ENCODE assay signal across 9 cellular contexts in the genomic region with DNA sequence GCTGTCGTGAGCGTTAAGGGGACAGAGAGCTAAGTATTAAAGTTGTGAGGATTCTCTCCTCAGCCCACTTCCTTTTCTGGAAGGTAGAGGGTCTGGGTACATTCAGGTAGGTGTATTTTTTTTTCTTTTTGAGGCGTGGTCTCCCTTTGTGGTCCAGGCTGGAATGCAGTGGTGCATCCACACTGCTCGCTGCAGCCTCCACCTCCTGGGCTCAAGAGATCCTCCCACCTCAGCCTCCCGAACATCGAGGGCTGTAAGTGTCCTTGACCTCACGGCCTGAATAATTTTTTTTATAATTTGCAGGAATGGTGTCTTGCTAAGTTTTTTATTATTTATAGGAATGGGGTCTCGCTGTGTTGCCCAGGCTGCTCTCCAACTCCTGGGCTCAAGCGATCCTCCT. TPM values are rescaled to one million over a fixed set of nuclear protein-coding genes. Genes with fewer than 3 reads are reported as not detected.
DNase-seq lines count a peak whose midpoint lies in the region; FAIRE-seq and TF ChIP-seq lines count a peak whose summit lies in the region.
"Had no signal": no experiment of that assay in that cellular context is flagged by ENCODE, and none has a peak within 500 bp of the region (broad histone marks: within the 10 kb centered on the region; RNA-seq: fewer than 3 reads in every experiment).

No MANE protein-coding gene starts in this region.

- H3K9me1 ChIP-seq in endothelial cell of umbilical vein (replicated peaks; ENCODE audit: control insufficient read depth, extremely low read depth, insufficient read depth, low read length): no peaks in the 10 kb centered on the region

- dilution Hi-C loops in endothelial cell of umbilical vein (cut with MboI; ENCODE audit: extremely low pct_ligation_motif_present, low sequenced_read_pairs): no loop called here

- POLR2A ChIA-PET in Caco-2 (lab: Charles Lee): no interaction called here
- POLR2A ChIA-PET in OCI-LY7 (lab: Charles Lee): no interaction called here
- POLR2A ChIA-PET in endothelial cell of umbilical vein (lab: Charles Lee): no interaction called here

- peaks cover 60% of the 10 kb centered on the region for H3K36me3 Mint-ChIP-seq in Caco-2 (ENCODE audit: insufficient read depth, unreplicated experiment)

- peak overlapping the region; percentile 83 for H3K9ac ChIP-seq in endothelial cell of umbilical vein (replicated peaks; ENCODE audit: extremely low read depth, insufficient read depth, low read length)
- H3K9ac ChIP-seq in parathyroid adenoma: no peak overlapping the region

- H3K9me3 ChIP-seq in Caco-2: no peaks in the 10 kb centered on the region
- no peaks in the 10 kb centered on the region for H3K9me3 ChIP-seq in OCI-LY7 (ENCODE audit: low read length)
- H3K9me3 ChIP-seq in endothelial cell of umbilical vein (replicated peaks; ENCODE audit: control insufficient read depth, insufficient read depth, low read length): no peaks in the 10 kb centered on the region
- no peaks in the 10 kb centered on the region for H3K9me3 ChIP-seq in parathyroid adenoma (ENCODE audit: control insufficient read depth, low read length)
- H3K9me3 ChIP-seq: adrenal gland had no signal

- no peak for TF ChIP-seq POLR2A in endothelial cell of umbilical vein (IDR thresholded peaks at IDR 0.05; ENCODE audit: low read depth, low read length)

- H3K4me1 ChIP-seq in Caco-2 (no peaks in the 10 kb centered on the region; the same call in 1 of the 2 replicates), OCI-LY7 (ENCODE audit: insufficient read depth, low read length, poor library complexity, severe bottlenecking) (peaks cover 15% of the 10 kb centered on the region), endothelial cell of umbilical vein (ENCODE audit: control insufficient read depth, extremely low read depth, insufficient read depth, low read length) (peaks cover 8% of the 10 kb centered on the region), parathyroid adenoma (no peaks in the 10 kb centered on the region)

- no TSS peak for BruUV-seq in Caco-2 (replicated peaks; lab: Mats Ljungman, UMichigan)
- BruUV-seq in OCI-LY7 (replicated peaks; lab: Mats Ljungman, UMichigan): no TSS peak
- no TSS peak for BruUV-seq in endothelial cell of umbilical vein (replicated peaks; lab: Mats Ljungman, UMichigan)

- H3K4me2 ChIP-seq in OCI-LY7 (ENCODE audit: low read length) (peak overlapping the region; percentile 89), endothelial cell of umbilical vein (ENCODE audit: insufficient read depth, low read length) (peak overlapping the region; percentile 86), parathyroid adenoma (ENCODE audit: low read length) (peak overlapping the region; percentile 70)

- peaks cover 25% of the 10 kb centered on the region for H3K79me2 ChIP-seq in OCI-LY7 (ENCODE audit: insufficient read depth, low read depth, low read length)
- H3K79me2 ChIP-seq in endothelial cell of umbilical vein (ENCODE audit: control insufficient read depth, insufficient read depth, low read length): peaks cover 24% of the 10 kb centered on the region
- H3K79me2 ChIP-seq in parathyroid adenoma: peaks cover 2% of the 10 kb centered on the region

- peaks cover 11% of the 10 kb centered on the region for H3K4me1 Mint-ChIP-seq in Caco-2 (ENCODE audit: low read depth, unreplicated experiment)

- H3K27ac ChIP-seq in OCI-LY7 (ENCODE audit: low read depth, low read length, poor library complexity, severe bottlenecking) (peak overlapping the region; percentile 65), endothelial cell of umbilical vein (ENCODE audit: insufficient read depth, low read depth, low read length) (no peak overlapping the region), parathyroid adenoma (no peak overlapping the region)
- H3K27ac ChIP-seq: adrenal gland had no signal

- CTCF ChIA-PET in Caco-2 (lab: Charles Lee) (no interaction called here), OCI-LY7 (lab: Charles Lee; ENCODE audit: unreplicated experiment) (interaction anchor here (0.6 kb wide), 1 partner anchor 157 kb away, joined by 3 read pairs; no protein-coding TSS in a partner anchor), endothelial cell of umbilical vein (lab: Charles Lee) (interaction anchor here (1.0 to 1.1 kb wide), 2 partner anchors 9 to 79 kb away, joined by 3 to 4 read pairs; no protein-coding TSS in a partner anchor)

- H3K9me2 ChIP-seq in OCI-LY7 (ENCODE audit: insufficient read depth, low read length): no peaks in the 10 kb centered on the region

- H4K20me1 ChIP-seq in OCI-LY7 (ENCODE audit: insufficient read depth, low read length): peaks cover 4% of the 10 kb centered on the region; the same call in 1 of the 2 replicates
- no peaks in the 10 kb centered on the region for H4K20me1 ChIP-seq in endothelial cell of umbilical vein (replicated peaks; ENCODE audit: control insufficient read depth, extremely low read depth, insufficient read depth, low read length)

- H3K36me3 ChIP-seq in Caco-2 (ENCODE audit: control insufficient read depth, insufficient read depth, low read length) (peaks cover 3% of the 10 kb centered on the region), OCI-LY7 (ENCODE audit: insufficient read depth, low read length) (peaks cover 53% of the 10 kb centered on the region), endothelial cell of umbilical vein (ENCODE audit: control insufficient read depth in 2 of 2, extremely low read depth in 1 of 2, insufficient read depth in 2 of 2, low read length in 2 of 2) (peaks cover 13 to 22% of the 10 kb centered on the region in 2 experiments), parathyroid adenoma (ENCODE audit: control insufficient read depth, insufficient read depth, low read length) (no peaks in the 10 kb centered on the region)

- H3K27me3 Mint-ChIP-seq in Caco-2 (ENCODE audit: insufficient read depth, unreplicated experiment): no peaks in the 10 kb centered on the region

- peak overlapping the region; percentile 97 for H3K4me3 Mint-ChIP-seq in Caco-2 (ENCODE audit: unreplicated experiment)

- TF ChIP-seq CTCF in Caco-2 (IDR thresholded peaks at IDR 0.05; ENCODE audit: insufficient read depth in 1 of 2, low read depth in 1 of 2, low read length in 1 of 2, severe bottlenecking in 1 of 2, unreplicated experiment in 1 of 2): no peak
- TF ChIP-seq CTCF in OCI-LY7 (conservative IDR thresholded peaks at IDR 0.05; ENCODE audit: low read length): no peak
- TF ChIP-seq CTCF in endothelial cell of umbilical vein (IDR thresholded peaks at IDR 0.05; ENCODE audit: extremely low read depth in 1 of 2, insufficient read depth in 1 of 2, low read depth in 1 of 2, low read length in 2 of 2): no peak
- no peak for TF ChIP-seq CTCF in parathyroid adenoma (IDR thresholded peaks at IDR 0.05)

- peak overlapping the region; percentile 96 for H3K4me3 ChIP-seq in Caco-2 (ENCODE audit: low read depth, low read length)
- peak overlapping the region; percentile 94 for H3K4me3 ChIP-seq in OCI-LY7 (ENCODE audit: low read depth, low read length, poor library complexity, severe bottlenecking)
- peak overlapping the region; percentile 62 to 96 (median 79) for H3K4me3 ChIP-seq in endothelial cell of umbilical vein (replicated peaks in 1 of 3; ENCODE audit: insufficient read depth in 1 of 3, low read depth in 1 of 3, low read length in 3 of 3)
- H3K4me3 ChIP-seq in parathyroid adenoma (ENCODE audit: low read depth, low read length): peak overlapping the region; percentile 42

- H3K9me3 Mint-ChIP-seq in Caco-2 (ENCODE audit: unreplicated experiment): no peaks in the 10 kb centered on the region

- H2AFZ ChIP-seq in OCI-LY7 (ENCODE audit: low read length): no peak overlapping the region
- no peak overlapping the region for H2AFZ ChIP-seq in endothelial cell of umbilical vein (ENCODE audit: low read depth, low read length)
- H2AFZ ChIP-seq in parathyroid adenoma: no peak overlapping the region

- DNase-seq in Caco-2: no peak
- no peak for DNase-seq in OCI-LY7 (ENCODE audit: low spot score)
- no peak for DNase-seq in endothelial cell of umbilical vein (ENCODE audit: low read depth, low spot score)
- no peak for DNase-seq in stimulated activated CD4-positive, alpha-beta T cell treated with anti-CD3 and anti-CD28 coated beads, Interleukin-12 subunit alpha, Interleukin-12 subunit beta, amount 100 ng/mL, for 4 hours
- no peak for DNase-seq in NCI-H524 (lab: John Stamatoyannopoulos, UW)
- no peak for DNase-seq in NCI-H69 (lab: John Stamatoyannopoulos, UW)
- DNase-seq in effector CD8-positive, alpha-beta T cell (lab: John Stamatoyannopoulos, UW): no peak

- no peak for FAIRE-seq in endothelial cell of umbilical vein (lab: Jason Lieb, UNC)

- H3K27ac Mint-ChIP-seq in Caco-2 (ENCODE audit: unreplicated experiment): peak overlapping the region; percentile 97

- H3K27me3 ChIP-seq in Caco-2 (replicated peaks; ENCODE audit: control insufficient read depth, insufficient read depth, low read length) (no peaks in the 10 kb centered on the region), endothelial cell of umbilical vein (ENCODE audit: control insufficient read depth in 2 of 2, insufficient read depth in 2 of 2, low read length in 2 of 2) (no peaks in the 10 kb centered on the region), parathyroid adenoma (ENCODE audit: control insufficient read depth, insufficient read depth, low read length) (no peaks in the 10 kb centered on the region)
- H3K27me3 ChIP-seq: adrenal gland had no signal

- intact Hi-C loops in Caco-2 (cut with micrococcal nuclease; ENCODE audit: unreplicated experiment) (no loop called here), OCI-LY7 (cut with micrococcal nuclease; ENCODE audit: unreplicated experiment) (no loop called here), endothelial cell of umbilical vein (cut with micrococcal nuclease) (no loop called here)

RNA-seq across cellular contexts. Expression of gene PUS1, which starts 1.4 kb away (rescaled TPM):
- total RNA-seq in Caco-2 (2022) (65.6 and 71.9 TPM in 2 replicates), OCI-LY7 (2022) (58.9 and 78.3 TPM in 2 replicates), endothelial cell of umbilical vein (47.9 and 52.2 TPM in 2 replicates)
- 38.4 and 43.5 TPM in 2 replicates for total RNA-seq in OCI-LY7 (2014; rRNA removed; shearing (Covaris generic))
- polyA plus RNA-seq in endothelial cell of umbilical vein: 29.0 and 33.9 TPM in 2 replicates
- polyA plus RNA-seq in endothelial cell of umbilical vein (2011; cell fraction: cytosol; rRNA removed): 29.9 and 35.4 TPM in 2 replicates
- 44.9 and 59.3 TPM in 2 replicates for polyA plus RNA-seq in endothelial cell of umbilical vein (2011; cell fraction: nucleus; rRNA removed)
- 35.1 and 37.5 TPM in 2 replicates for polyA plus RNA-seq in endothelial cell of umbilical vein (2012)
- polyA minus RNA-seq in endothelial cell of umbilical vein: 27.6 and 33.4 TPM in 2 replicates
- 34.2 TPM for polyA minus RNA-seq in endothelial cell of umbilical vein (2011; cell fraction: cytosol; rRNA and poly(A)+ RNA removed)
- polyA minus RNA-seq in endothelial cell of umbilical vein (2011; cell fraction: nucleus; rRNA and poly(A)+ RNA removed): 18.0 and 21.9 TPM in 2 replicates

RNA-seq across cellular contexts. Expression of gene EP400, which starts 19.2 kb away (rescaled TPM):
- total RNA-seq in Caco-2 (2022): 60.5 and 63.0 TPM in 2 replicates
- total RNA-seq in OCI-LY7 (2014; rRNA removed; shearing (Covaris generic)): 13.5 and 20.7 TPM in 2 replicates
- total RNA-seq in OCI-LY7 (2022): 56.2 and 59.7 TPM in 2 replicates
- total RNA-seq in endothelial cell of umbilical vein: 57.3 and 57.7 TPM in 2 replicates
- polyA plus RNA-seq in endothelial cell of umbilical vein: 7.5 and 9.0 TPM in 2 replicates
- 11.3 and 12.5 TPM in 2 replicates for polyA plus RNA-seq in endothelial cell of umbilical vein (2011; cell fraction: cytosol; rRNA removed)
- polyA plus RNA-seq in endothelial cell of umbilical vein (2011; cell fraction: nucleus; rRNA removed): 40.5 and 41.9 TPM in 2 replicates
- polyA plus RNA-seq in endothelial cell of umbilical vein (2012): 29.5 and 31.8 TPM in 2 replicates
- polyA minus RNA-seq in endothelial cell of umbilical vein: 27.4 and 28.0 TPM in 2 replicates
- 8.7 TPM for polyA minus RNA-seq in endothelial cell of umbilical vein (2011; cell fraction: cytosol; rRNA and poly(A)+ RNA removed)
- polyA minus RNA-seq in endothelial cell of umbilical vein (2011; cell fraction: nucleus; rRNA and poly(A)+ RNA removed): 33.7 and 36.9 TPM in 2 replicates

RNA-seq across cellular contexts. Expression of gene ULK1, which starts 36.1 kb away (rescaled TPM):
- total RNA-seq in Caco-2 (2022): 61.1 and 63.8 TPM in 2 replicates
- 1.9 and 4.3 TPM in 2 replicates for total RNA-seq in OCI-LY7 (2014; rRNA removed; shearing (Covaris generic))
- 15.5 and 15.6 TPM in 2 replicates for total RNA-seq in OCI-LY7 (2022)
- total RNA-seq in endothelial cell of umbilical vein: 37.8 and 38.2 TPM in 2 replicates
- polyA plus RNA-seq in endothelial cell of umbilical vein: 14.4 and 17.8 TPM in 2 replicates
- 8.3 and 10.6 TPM in 2 replicates for polyA plus RNA-seq in endothelial cell of umbilical vein (2011; cell fraction: cytosol; rRNA removed)
- 82.5 and 115 TPM in 2 replicates for polyA plus RNA-seq in endothelial cell of umbilical vein (2011; cell fraction: nucleus; rRNA removed)
- 20.3 and 26.8 TPM in 2 replicates for polyA plus RNA-seq in endothelial cell of umbilical vein (2012)
- 16.0 and 18.6 TPM in 2 replicates for polyA minus RNA-seq in endothelial cell of umbilical vein
- polyA minus RNA-seq in endothelial cell of umbilical vein (2011; cell fraction: cytosol; rRNA and poly(A)+ RNA removed): 25.3 TPM
- 22.0 and 50.1 TPM in 2 replicates for polyA minus RNA-seq in endothelial cell of umbilical vein (2011; cell fraction: nucleus; rRNA and poly(A)+ RNA removed)

Comparison
In these comparisons a context has a peak if more than half of its experiments do, and no peak if none do; other contexts are left out.
1. H3K4me3 ChIP-seq: peak in every context shown above with its lines; median percentile 96 in Caco-2; 94 in OCI-LY7; 79 in endothelial cell of umbilical vein; 42 in parathyroid adenoma.